ENCODE assay signal across 12 cellular contexts in genomic region chr10:110075726-110076125, GRCh38.
DNase-seq lines count a peak whose midpoint lies in the region; ATAC-seq, FAIRE-seq and TF ChIP-seq lines count a peak whose summit lies in the region.
"Had no signal": no experiment of that assay in that cellular context is flagged by ENCODE, and none has a peak within 500 bp of the region (broad histone marks: within the 10 kb centered on the region; RNA-seq: fewer than 3 reads in every experiment).

No MANE protein-coding gene starts in this region.

- peaks cover 57% of the 10 kb centered on the region for H3K4me1 Mint-ChIP-seq in astrocyte (ENCODE audit: low read depth, unreplicated experiment)
- peaks cover 64% of the 10 kb centered on the region for H3K4me1 Mint-ChIP-seq in mesothelial cell of epicardium

- H3K36me3 Mint-ChIP-seq in astrocyte (ENCODE audit: low read depth, unreplicated experiment), result no peaks in the 10 kb centered on the region
- H3K36me3 Mint-ChIP-seq in mesothelial cell of epicardium, result no peaks in the 10 kb centered on the region

- intact Hi-C loops in heart right ventricle (cut with DNase I) (loop anchor here in 4 of 10 donors (5.0 to 10.0 kb wide), 4 partner anchors 61 to 191 kb away; partner anchors contain the start of gene ADD3 (in 2 of the 4)), left ventricle myocardium superior (cut with micrococcal nuclease) (no loop called here), upper lobe of right lung (cut with DNase I) (no loop called here)

- H3K9me3 ChIP-seq in heart right ventricle (no peaks in the 10 kb centered on the region), astrocyte (ENCODE audit: insufficient read depth, low read depth, low read length) (no peaks in the 10 kb centered on the region), upper lobe of right lung (no peaks in the 10 kb centered on the region)
- H3K9me3 ChIP-seq: pancreas had no signal

- DNase-seq in heart right ventricle (no peak), left ventricle myocardium superior (no peak), astrocyte (ENCODE audit: low read depth) (no peak), mesothelial cell of epicardium (ENCODE audit: low spot score in 2 of 2, unreplicated experiment in 2 of 2) (no peak), upper lobe of right lung (no peak), H54 (ENCODE audit: insufficient read length, low spot score) (no peak), putamen (ENCODE audit: low spot score) (no peak)
- DNase-seq: NCI-H2081, pancreas had no signal

- TF ChIP-seq POLR2A in H54 (IDR thresholded peaks at IDR 0.05; ENCODE audit: low read depth, low read length), result no peak

- no peak overlapping the region for H3K4me3 Mint-ChIP-seq in astrocyte (ENCODE audit: unreplicated experiment)
- H3K4me3 Mint-ChIP-seq in mesothelial cell of epicardium, result no peak overlapping the region
- H3K4me3 Mint-ChIP-seq: GM23338 had no signal

- FAIRE-seq in astrocyte (lab: Jason Lieb, UNC), result no peak
- FAIRE-seq in H54 (lab: Jason Lieb, UNC), result no peak

- H2AFZ ChIP-seq in astrocyte (ENCODE audit: low read depth, low read length), result no peak overlapping the region
- H2AFZ ChIP-seq: GM23338 had no signal

- H3K27me3 ChIP-seq in heart right ventricle (no peaks in the 10 kb centered on the region), astrocyte (ENCODE audit: insufficient read depth, low read length) (no peaks in the 10 kb centered on the region), upper lobe of right lung (no peaks in the 10 kb centered on the region)
- H3K27me3 ChIP-seq: pancreas had no signal

- peaks cover 46% of the 10 kb centered on the region for H3K79me2 ChIP-seq in astrocyte (ENCODE audit: insufficient read depth, low read length)

- H3K9me3 Mint-ChIP-seq in astrocyte (ENCODE audit: unreplicated experiment) (no peaks in the 10 kb centered on the region), mesothelial cell of epicardium (no peaks in the 10 kb centered on the region)
- H3K9me3 Mint-ChIP-seq: GM23338 had no signal

- H3K4me1 ChIP-seq in heart right ventricle (peaks cover 2 to 96% (median 85%) of the 10 kb centered on the region in 9 donors), astrocyte (ENCODE audit: insufficient read depth, low read length) (peaks cover 32% of the 10 kb centered on the region), upper lobe of right lung (peaks cover 53% of the 10 kb centered on the region)

- peak overlapping the region; percentile 61 for H3K4me2 ChIP-seq in astrocyte (ENCODE audit: low read length)
- H3K4me2 ChIP-seq: GM23338 had no signal

- H3K36me3 ChIP-seq in heart right ventricle, result no peaks in the 10 kb centered on the region
- no peaks in the 10 kb centered on the region for H3K36me3 ChIP-seq in astrocyte (ENCODE audit: insufficient read depth, low read length)
- no peaks in the 10 kb centered on the region for H3K36me3 ChIP-seq in upper lobe of right lung
- H3K36me3 ChIP-seq: pancreas had no signal

- H3K27me3 Mint-ChIP-seq in astrocyte (ENCODE audit: low read depth, unreplicated experiment) (no peaks in the 10 kb centered on the region), mesothelial cell of epicardium (ENCODE audit: low read depth) (no peaks in the 10 kb centered on the region)

- peak overlapping the region in 9 of 10 donors; percentile 52 to 92 (median 83) for H3K27ac ChIP-seq in heart right ventricle
- peak overlapping the region; percentile 2 for H3K27ac ChIP-seq in astrocyte (ENCODE audit: low read depth, low read length)
- H3K27ac ChIP-seq in upper lobe of right lung, result peak overlapping the region; percentile 75
- H3K27ac ChIP-seq: C4-2B had no signal

- H3K9ac ChIP-seq in astrocyte (ENCODE audit: low read length), result no peak overlapping the region

- TF ChIP-seq CTCF in heart right ventricle (IDR thresholded peaks at IDR 0.05), result no peak
- no peak for TF ChIP-seq CTCF in astrocyte (IDR thresholded peaks at IDR 0.05; ENCODE audit: insufficient read depth, low read depth, low read length)
- TF ChIP-seq CTCF in mesothelial cell of epicardium (IDR thresholded peaks at IDR 0.05; ENCODE audit: unreplicated experiment), result no peak
- TF ChIP-seq CTCF in upper lobe of right lung (IDR thresholded peaks at IDR 0.05), result no peak

- ATAC-seq in heart right ventricle (no peak), left ventricle myocardium superior (no peak), upper lobe of right lung (no peak), HG03039 (IDR thresholded peaks at IDR 0.05; ENCODE audit: unreplicated experiment) (no peak)
- ATAC-seq: GM23338 had no signal

- H3K4me3 ChIP-seq in heart right ventricle (no peak overlapping the region), astrocyte (ENCODE audit: insufficient read depth, low read depth, low read length) (no peak overlapping the region), upper lobe of right lung (no peak overlapping the region)
- H3K4me3 ChIP-seq: GM23338, pancreas had no signal

- H3K27ac Mint-ChIP-seq in astrocyte (ENCODE audit: unreplicated experiment) (peak overlapping the region; percentile 83), mesothelial cell of epicardium (peak overlapping the region; percentile 88)
- H3K27ac Mint-ChIP-seq: GM23338 had no signal

- no peaks in the 10 kb centered on the region for H4K20me1 ChIP-seq in astrocyte (ENCODE audit: insufficient read depth, low read length)

Comparison
In these comparisons a context has a peak if more than half of its experiments do, and no peak if none do; other contexts are left out.
1. H3K27ac ChIP-seq: peak in every context shown above with its lines; median percentile 83 in heart right ventricle; 75 in upper lobe of right lung; 2 in astrocyte.